Comparison of ENCODE assay signal across 8 cellular contexts in genomic region chr10:3784510-3785250, GRCh38. TPM values are rescaled to one million over a fixed set of nuclear protein-coding genes. Genes with fewer than 3 reads are reported as not detected.
A peak's percentile ranks its signal among the peaks of the same experiment; 100 is the strongest.
DNase-seq lines count a peak whose midpoint lies in the region; ATAC-seq, FAIRE-seq and TF ChIP-seq lines count a peak whose summit lies in the region.

KLF6 (minus strand) TSS chr10:3785209; CDS start chr10:3785014, 195 bp downstream.

- no peak for FAIRE-seq in HepG2 (lab: Jason Lieb, UNC)

- H2AFZ ChIP-seq in HepG2 (ENCODE audit: low read length), result no peak within 1 kb of the TSS

- peaks cover 44% of the 10 kb centered on the region for H4K20me1 ChIP-seq in HepG2 (ENCODE audit: insufficient read depth, low read length)

- peaks cover 7% of the 10 kb centered on the region for H3K36me3 ChIP-seq in colonic mucosa
- H3K36me3 ChIP-seq in HepG2 (replicated peaks in 1 of 2; ENCODE audit: control insufficient read depth in 1 of 2, insufficient read depth in 2 of 2, low read length in 2 of 2), result peaks cover 14 to 30% of the 10 kb centered on the region in 2 experiments

- H3K79me2 ChIP-seq in HepG2 (ENCODE audit: insufficient read depth, low read length), result peaks cover 53% of the 10 kb centered on the region

- CTCF ChIA-PET in HepG2 (lab: Yijun Ruan, JAX; ENCODE audit: low intra/inter-chr PET ratio, low total read pairs), result no interaction called here

- H3K27me3 ChIP-seq in colonic mucosa (no peaks in the 10 kb centered on the region), HepG2 (ENCODE audit: control insufficient read depth in 1 of 2, insufficient read depth in 2 of 2, low read length in 2 of 2) (no peaks in the 10 kb centered on the region; a peak in 1 of 5 replicates)

- POLR2A ChIA-PET in HepG2 (lab: Yijun Ruan, JAX), result interaction anchor here (0.6 to 5.5 kb wide), 49 partner anchors 7 to 982 kb away, joined by 3 to 217 read pairs (median 5); partner anchors contain the start of gene PITRM1

- no TSS peak for BruUV-seq in HepG2 (replicated peaks; lab: Mats Ljungman, UMichigan)

- DNase-seq in NCI-H82 (lab: John Stamatoyannopoulos, UW) (peak; percentile 42), NCI-H82 treated with DMSO at 0.1 percent for 48 hours (lab: John Stamatoyannopoulos, UW; ENCODE audit: unreplicated experiment) (no peak), RPMI8226 (peak; percentile 51), colonic mucosa (peak; percentile 44), HepG2 (ENCODE audit: low spot score) (no peak), NCI-H1436 (lab: John Stamatoyannopoulos, UW) (no peak)
- peak; percentile 54 for DNase-seq in stimulated activated naive CD4-positive, alpha-beta T cell treated with Interleukin-2 at 50 U/mL for 16 hours (lab: John Stamatoyannopoulos, UW)

- intact Hi-C loops in colonic mucosa (cut with DNase I) (loop anchor here (10.0 kb wide), 1 partner anchor 280 kb away; no protein-coding TSS in a partner anchor), HepG2 (cut with micrococcal nuclease; ENCODE audit: unreplicated experiment) (loop anchor here (5.0 kb wide), 2 partner anchors 123 to 873 kb away; no protein-coding TSS in a partner anchor)

- ATAC-seq in HG02759 (IDR thresholded peaks at IDR 0.05; ENCODE audit: unreplicated experiment) (peak; percentile 3), HepG2 (peak; percentile 0; the same call in 2 of the 3 replicates)

- 5% methylated on average over 8 of the region's 69 CpGs for WGBS in HepG2 (ENCODE audit: low lambda C conversion rate)

- H3K27ac ChIP-seq in colonic mucosa (peak within 1 kb of the TSS; percentile 100), HepG2 (ENCODE audit: extremely low read length, insufficient read depth, low read length) (peak within 1 kb of the TSS; percentile 99)

- TF ChIP-seq RAD21 in HepG2 (CRISPR knock-in tag; IDR thresholded peaks at IDR 0.05), result peak; percentile 48; the same call in 1 of the 2 replicates

- H3K4me1 ChIP-seq in colonic mucosa (peaks cover 8% of the 10 kb centered on the region), HepG2 (ENCODE audit: insufficient read depth, low read length) (peaks cover 58% of the 10 kb centered on the region)

- TF ChIP-seq EP300 in HepG2 (IDR thresholded peaks at IDR 0.05; ENCODE audit: low read depth in 2 of 2, low read length in 2 of 2) (0 out of 4 replicates have a peak, but pooled peaks of 1 of the 2 experiments have one; percentile 13), HepG2 (CRISPR knock-in tag; IDR thresholded peaks at IDR 0.05; ENCODE audit: borderline replicate concordance) (no peak)

- in situ Hi-C loops in HepG2 (cut with HindIII; ENCODE audit: extremely low pct_ligation_motif_present, low pct_unique_long_range_greater_than_20kb), result loop anchor here (5.0 kb wide), 2 partner anchors 68 to 103 kb away; no protein-coding TSS in a partner anchor

- no peaks in the 10 kb centered on the region for H3K9me3 ChIP-seq in colonic mucosa
- no peaks in the 10 kb centered on the region for H3K9me3 ChIP-seq in HepG2 (ENCODE audit: low read length)

- peak within 1 kb of the TSS; percentile 89 for H3K4me3 ChIP-seq in colonic mucosa
- H3K4me3 ChIP-seq in HepG2 (replicated peaks in 1 of 3; ENCODE audit: insufficient read depth in 1 of 3, low read depth in 2 of 3, low read length in 3 of 3), result peak within 1 kb of the TSS; percentile 81 to 98 (median 96)

- peak within 1 kb of the TSS; percentile 95 for H3K4me2 ChIP-seq in HepG2 (ENCODE audit: low read depth, low read length)

- H3K9ac ChIP-seq in colonic mucosa (ENCODE audit: low read depth in 2 of 2, low read length in 2 of 2) (peak within 1 kb of the TSS; percentile 100), HepG2 (ENCODE audit: insufficient read depth, low read depth, low read length) (peak within 1 kb of the TSS; percentile 99)

- TF ChIP-seq CTCF in colonic mucosa (IDR thresholded peaks at IDR 0.05), result no peak
- peak; percentile 7; the same call in 1 of the 2 replicates for TF ChIP-seq CTCF in HepG2 (CRISPR knock-in tag; IDR thresholded peaks at IDR 0.05)

- peak in 1 of 2 experiments; percentile 92; a peak in 2 of 4 replicates for TF ChIP-seq POLR2A in HepG2 (IDR thresholded peaks at IDR 0.05; ENCODE audit: insufficient read depth in 1 of 2, low read depth in 2 of 2, low read length in 2 of 2)

TF ChIP-seq in HepG2, 621 proteins besides CTCF, POLR2A, EP300 and RAD21 (continues in another document):
- TF ChIP-seq ZNF766 (CRISPR knock-in tag; IDR thresholded peaks at IDR 0.05; ENCODE audit: borderline replicate concordance) (no peak), PLRG1 (conservative IDR thresholded peaks at IDR 0.05) (no peak), ZNF430 (CRISPR knock-in tag; IDR thresholded peaks at IDR 0.05) (no peak), TMF1 (CRISPR knock-in tag; IDR thresholded peaks at IDR 0.05; ENCODE audit: low read depth) (0 out of 2 replicates have a peak, but pooled peaks have one; percentile 3), KDM4B (CRISPR knock-in tag; IDR thresholded peaks at IDR 0.05) (0 out of 2 replicates have a peak, but pooled peaks have one; percentile 14), TEAD2 (CRISPR knock-in tag; IDR thresholded peaks at IDR 0.05) (no peak), ZNF124 (CRISPR knock-in tag; IDR thresholded peaks at IDR 0.05) (no peak), PCBP1 (IDR thresholded peaks at IDR 0.05; ENCODE audit: borderline replicate concordance, low read depth, low read length) (peak; percentile 62; the same call in 1 of the 2 replicates), SRY (CRISPR knock-in tag; IDR thresholded peaks at IDR 0.05) (peak; percentile 40; the same call in 1 of the 2 replicates), CENPBD1 (CRISPR knock-in tag; IDR thresholded peaks at IDR 0.05; ENCODE audit: borderline replicate concordance, low read depth) (no peak), ZNF746 (CRISPR knock-in tag; IDR thresholded peaks at IDR 0.05) (peak; percentile 6; the same call in 1 of the 2 replicates), ZNF841 (CRISPR knock-in tag; IDR thresholded peaks at IDR 0.05; ENCODE audit: borderline replicate concordance) (no peak; the same call in 1 of the 2 replicates), TCF12 (IDR thresholded peaks at IDR 0.05) (no peak), TCF12 (CRISPR knock-in tag; IDR thresholded peaks at IDR 0.05) (no peak), MTERF4 (CRISPR knock-in tag; IDR thresholded peaks at IDR 0.05) (0 out of 2 replicates have a peak, but pooled peaks have one; percentile 54), ZNF451 (CRISPR knock-in tag; IDR thresholded peaks at IDR 0.05) (no peak), TBX2 (CRISPR knock-in tag; IDR thresholded peaks at IDR 0.05; ENCODE audit: borderline replicate concordance) (peak; percentile 69; the same call in 1 of the 2 replicates), BRD4 (CRISPR knock-in tag; IDR thresholded peaks at IDR 0.05) (peak; percentile 38; the same call in 1 of the 2 replicates), ZNF550 (CRISPR knock-in tag; IDR thresholded peaks at IDR 0.05; ENCODE audit: borderline replicate concordance) (0 out of 2 replicates have a peak, but pooled peaks have one; percentile 29), RXRA (CRISPR knock-in tag; IDR thresholded peaks at IDR 0.05) (no peak), ZNF674 (CRISPR knock-in tag; IDR thresholded peaks at IDR 0.05; ENCODE audit: low read depth) (no peak), MBNL3 (CRISPR knock-in tag; conservative IDR thresholded peaks at IDR 0.05) (no peak), HES4 (CRISPR knock-in tag; IDR thresholded peaks at IDR 0.05; ENCODE audit: borderline replicate concordance) (peak; percentile 86), ZNF563 (CRISPR knock-in tag; IDR thresholded peaks at IDR 0.05) (0 out of 2 replicates have a peak, but pooled peaks have one; percentile 30), ESRRA (CRISPR knock-in tag; IDR thresholded peaks at IDR 0.05; ENCODE audit: low read depth) (no peak)

RNA-seq across cellular contexts. Expression of gene KLF6, which starts in this region (rescaled TPM):
- total RNA-seq in colonic mucosa, result 100 to 1,000 TPM; 106 to 299 TPM
- 13.5 and 27.0 TPM in 2 replicates for total RNA-seq in HepG2 (2016; rRNA removed; fragmentation: Illumina TruSeq; extraction: Trizol)
- total RNA-seq in HepG2 (2016; cell fraction: cytosol; rRNA removed; fragmentation: Illumina TruSeq; extraction: Trizol; ENCODE audit: low read depth), result 17.4 and 21.1 TPM in 2 replicates
- total RNA-seq in HepG2 (2016; cell fraction: insoluble cytoplasmic fraction; rRNA removed; fragmentation: Illumina TruSeq; extraction: Trizol), result 13.7 and 28.9 TPM in 2 replicates
- 23.0 and 29.0 TPM in 2 replicates for total RNA-seq in HepG2 (2016; cell fraction: membrane; rRNA removed; fragmentation: Illumina TruSeq; extraction: Trizol)
- total RNA-seq in HepG2 (2016; cell fraction: nucleus; rRNA removed; fragmentation: Illumina TruSeq; extraction: Trizol), result 106 and 113 TPM in 2 replicates
- polyA plus RNA-seq in HepG2 (2011; rRNA removed), result 71.9 and 75.4 TPM in 2 replicates
- 35.6 and 36.3 TPM in 2 replicates for polyA plus RNA-seq in HepG2 (2011; cell fraction: cytosol; rRNA removed)
- polyA plus RNA-seq in HepG2 (2011; cell fraction: nucleus; rRNA removed), result 201 and 233 TPM in 2 replicates
- 28.6 and 64.6 TPM in 2 replicates for polyA plus RNA-seq in HepG2 (2012)
- polyA plus RNA-seq in HepG2 (2016; cell fraction: cytosol; fragmentation: Illumina TruSeq; extraction: Trizol; ENCODE audit: low read depth), result 2.8 and 3.6 TPM in 2 replicates
- polyA plus RNA-seq in HepG2 (2016; cell fraction: insoluble cytoplasmic fraction; fragmentation: Illumina TruSeq; extraction: Trizol; ENCODE audit: low read depth), result 25.4 and 29.8 TPM in 2 replicates
- 11.0 and 14.7 TPM in 2 replicates for polyA plus RNA-seq in HepG2 (2016; cell fraction: membrane; fragmentation: Illumina TruSeq; extraction: Trizol; ENCODE audit: low read depth)
- polyA plus RNA-seq in HepG2 (2016; cell fraction: nucleus; fragmentation: Illumina TruSeq; extraction: Trizol; ENCODE audit: insufficient read depth, low read depth), result 165 and 176 TPM in 2 replicates
- 46.3 and 318 TPM in 2 replicates for polyA minus RNA-seq in HepG2 (2011; rRNA and poly(A)+ RNA removed; ENCODE audit: low replicate concordance)
- polyA minus RNA-seq in HepG2 (2011; cell fraction: cytosol; rRNA and poly(A)+ RNA removed), result 50.8 and 67.4 TPM in 2 replicates
- 544 and 615 TPM in 2 replicates for polyA minus RNA-seq in HepG2 (2011; cell fraction: nucleus; rRNA and poly(A)+ RNA removed)

Comparison
In these comparisons a context has a peak if more than half of its experiments do, and no peak if none do; other contexts are left out.
1. DNase-seq: peak in NCI-H82 (single experiment), RPMI8226 (single experiment), colonic mucosa (single experiment) and stimulated activated naive CD4-positive, alpha-beta T cell treated with Interleukin-2 at 50 U/mL for 16 hours (single experiment); none in NCI-H82 treated with DMSO at 0.1 percent for 48 hours (single experiment), HepG2 (single experiment) and NCI-H1436 (single experiment).